ENCODE assay signal across 8 cellular contexts in genomic region chr4:185265942-185266341, GRCh38. TPM values are rescaled to one million over a fixed set of nuclear protein-coding genes. Genes with fewer than 3 reads are reported as not detected.
DNase-seq lines count a peak whose midpoint lies in the region; ATAC-seq and TF ChIP-seq lines count a peak whose summit lies in the region.

No MANE protein-coding gene starts in this region.

- H3K27ac ChIP-seq in KMS-11 (peak overlapping the region; percentile 14; the same call in 1 of the 2 replicates), ascending aorta (no peak overlapping the region)

- no peak for TF ChIP-seq CTCF in KMS-11 (conservative IDR thresholded peaks at IDR 0.05; ENCODE audit: low read depth, low read length)
- TF ChIP-seq CTCF in chondrocyte (IDR thresholded peaks at IDR 0.05), result no peak
- TF ChIP-seq CTCF in ascending aorta (IDR thresholded peaks at IDR 0.05), result no peak

- peaks cover 70% of the 10 kb centered on the region for H3K4me1 ChIP-seq in KMS-11 (ENCODE audit: low read depth, poor library complexity, severe bottlenecking)
- peaks cover 2 to 3% of the 10 kb centered on the region in 2 donors for H3K4me1 ChIP-seq in ascending aorta

- peak; percentile 71 for ATAC-seq in GM21619 (IDR thresholded peaks at IDR 0.05; ENCODE audit: unreplicated experiment)

- H3K4me1 Mint-ChIP-seq in chondrocyte (ENCODE audit: low read depth), result peaks cover 30% of the 10 kb centered on the region

- H3K4me2 ChIP-seq in KMS-11, result peak overlapping the region; percentile 75

- H3K36me3 ChIP-seq in KMS-11 (ENCODE audit: insufficient read depth) (no peaks in the 10 kb centered on the region), ascending aorta (peaks cover 3 to 18% of the 10 kb centered on the region in 2 donors)

- H2AFZ ChIP-seq in KMS-11 (ENCODE audit: low read depth), result no peak overlapping the region

- no peaks in the 10 kb centered on the region for H3K9me3 ChIP-seq in ascending aorta

- DNase-seq in GF-D8 (lab: John Stamatoyannopoulos, UW), result peak; percentile 66
- no peak for DNase-seq in chondrocyte (ENCODE audit: low spot score)
- no peak for DNase-seq in inferior parietal cortex (ENCODE audit: extremely low spot score)
- no peak for DNase-seq in dermis blood vessel endothelial cell
- no peak for DNase-seq in stimulated activated CD4-positive, alpha-beta T cell treated with anti-CD3 and anti-CD28 coated beads, Interleukin-4, amount 100 ng/mL, for 1 hour
- no peak for DNase-seq in ascending aorta (ENCODE audit: low spot score in 2 of 2)

- H3K27ac Mint-ChIP-seq in chondrocyte (ENCODE audit: unreplicated experiment), result peak overlapping the region; percentile 3

- H3K4me3 Mint-ChIP-seq in chondrocyte (ENCODE audit: unreplicated experiment), result no peak overlapping the region

- H3K27me3 ChIP-seq in KMS-11 (ENCODE audit: insufficient read depth, low read depth), result no peaks in the 10 kb centered on the region
- H3K27me3 ChIP-seq in ascending aorta, result no peaks in the 10 kb centered on the region

- H3K9me3 Mint-ChIP-seq in chondrocyte (ENCODE audit: low read depth), result no peaks in the 10 kb centered on the region

- H3K4me3 ChIP-seq in KMS-11 (IDR thresholded peaks at IDR 0.05; ENCODE audit: insufficient read depth, low read depth, low read length) (no peak overlapping the region), ascending aorta (no peak overlapping the region)

- no peaks in the 10 kb centered on the region for H3K27me3 Mint-ChIP-seq in chondrocyte (ENCODE audit: low read depth)

- H3K9ac ChIP-seq in KMS-11, result no peak overlapping the region

- no peaks in the 10 kb centered on the region for H3K79me2 ChIP-seq in KMS-11 (ENCODE audit: insufficient read depth, low read depth)

- peaks cover 24% of the 10 kb centered on the region for H3K36me3 Mint-ChIP-seq in chondrocyte (ENCODE audit: low read depth)

- H4K20me1 ChIP-seq in KMS-11 (ENCODE audit: insufficient read depth), result no peaks in the 10 kb centered on the region

- intact Hi-C loops in ascending aorta (cut with DNase I), result no loop called here

RNA-seq across cellular contexts. Expression of gene SNX25, which starts 56.5 kb away (rescaled TPM):
- total RNA-seq in chondrocyte (53.5 to 57.5 TPM (median 53.6 TPM) in 3 replicates), dermis blood vessel endothelial cell (61.8 and 73.2 TPM in 2 replicates), ascending aorta (18.7 TPM)
